In genomic region chr10:75404023-75404334, GRCh38 we compare ENCODE assay signal across 8 cellular contexts. TPM values are rescaled to one million over a fixed set of nuclear protein-coding genes. Genes with fewer than 3 reads are reported as not detected.
DNase-seq lines count a peak whose midpoint lies in the region; ATAC-seq and TF ChIP-seq lines count a peak whose summit lies in the region.

No MANE protein-coding gene starts in this region.

- H3K36me3 ChIP-seq in duodenal mucosa (ENCODE audit: control insufficient read depth in 1 of 2, insufficient read depth in 2 of 2, low read length in 2 of 2) = no peaks in the 10 kb centered on the region

- H3K4me1 ChIP-seq in duodenal mucosa (ENCODE audit: control insufficient read depth in 1 of 2, insufficient read depth in 2 of 2, low read length in 2 of 2) = peaks cover 10 to 15% of the 10 kb centered on the region in 2 donors

- H3K27me3 Mint-ChIP-seq in naive thymus-derived CD8-positive, alpha-beta T cell = peaks cover 22 to 72% (median 51%) of the 10 kb centered on the region in 5 donors

- H3K9ac ChIP-seq in duodenal mucosa (ENCODE audit: low read depth in 1 of 2, low read length in 2 of 2) = peak overlapping the region; percentile 59 to 72

- H3K27me3 ChIP-seq in duodenal mucosa (ENCODE audit: control insufficient read depth in 1 of 2, insufficient read depth in 2 of 2, low read length in 2 of 2) = peaks cover 0 to 6% of the 10 kb centered on the region in 2 donors

- peak overlapping the region in 1 of 10 donors; percentile 22 for H3K27ac Mint-ChIP-seq in naive thymus-derived CD8-positive, alpha-beta T cell

- H3K9me3 ChIP-seq in duodenal mucosa (ENCODE audit: control insufficient read depth in 1 of 2, low read length in 2 of 2) = no peaks in the 10 kb centered on the region

- POLR2A ChIA-PET in naive thymus-derived CD8-positive, alpha-beta T cell (lab: Charles Lee) = no interaction called here

- H3K27ac ChIP-seq in duodenal mucosa (ENCODE audit: low read depth, low read length) = peak overlapping the region; percentile 70

- H3K9me3 Mint-ChIP-seq in naive thymus-derived CD8-positive, alpha-beta T cell = peaks cover 0 to 8% (median 0%) of the 10 kb centered on the region in 9 donors

- peaks cover 12 to 47% (median 43%) of the 10 kb centered on the region in 4 donors for H3K4me1 Mint-ChIP-seq in naive thymus-derived CD8-positive, alpha-beta T cell

- H3K4me3 ChIP-seq in AG09309 (ENCODE audit: control insufficient read depth, low read depth, low read length) (peak overlapping the region; percentile 90), duodenal mucosa (ENCODE audit: low read depth in 1 of 2, low read length in 2 of 2) (peak overlapping the region; percentile 92 to 97)

- peaks cover 1 to 7% (median 4%) of the 10 kb centered on the region in 3 donors for H3K36me3 Mint-ChIP-seq in naive thymus-derived CD8-positive, alpha-beta T cell

- no peak for TF ChIP-seq CTCF in AG09309 (IDR thresholded peaks at IDR 0.05; ENCODE audit: control insufficient read depth, insufficient read depth, low read depth, low read length, missing control alignments)

- peak overlapping the region in 9 of 10 donors; percentile 40 to 82 (median 64) for H3K4me3 Mint-ChIP-seq in naive thymus-derived CD8-positive, alpha-beta T cell

- ATAC-seq in naive thymus-derived CD8-positive, alpha-beta T cell = no peak
- ATAC-seq in GM18502 (IDR thresholded peaks at IDR 0.05; ENCODE audit: poor library complexity, unreplicated experiment) (no peak), sciatic nerve (no peak), HG03571 (IDR thresholded peaks at IDR 0.05; ENCODE audit: unreplicated experiment) (no peak)

- DNase-seq in AG09309 (ENCODE audit: low read depth) (no peak), HT-29 (ENCODE audit: low spot score) (peak; percentile 20), Ammon's horn (ENCODE audit: low spot score) (no peak), sciatic nerve (ENCODE audit: low spot score) (no peak)
- DNase-seq in naive thymus-derived CD8-positive, alpha-beta T cell = no peak

- intact Hi-C loops in sciatic nerve (cut with DNase I) = loop anchor here (5.0 kb wide), 1 partner anchor 633 kb away; no protein-coding TSS in a partner anchor

RNA-seq across cellular contexts. Expression of gene ZNF503, which starts 2.4 kb away (rescaled TPM):
- total RNA-seq in HT-29 (2014; rRNA removed; shearing (Covaris generic)) = 4.6 and 8.8 TPM in 2 replicates
- under 1 TPM; 0.11 to 0.13 TPM for total RNA-seq in naive thymus-derived CD8-positive, alpha-beta T cell
- polyA plus RNA-seq in naive thymus-derived CD8-positive, alpha-beta T cell = not detected
- total RNA-seq in sciatic nerve = 30.2 TPM

RNA-seq across cellular contexts. Expression of gene LRMDA, which starts 27.4 kb away (rescaled TPM):
- not detected in 2 replicates for total RNA-seq in HT-29 (2014; rRNA removed; shearing (Covaris generic))
- total RNA-seq in naive thymus-derived CD8-positive, alpha-beta T cell = not detected
- not detected for polyA plus RNA-seq in naive thymus-derived CD8-positive, alpha-beta T cell
- 16.6 TPM for total RNA-seq in sciatic nerve

Comparison
In these comparisons a context has a peak if more than half of its experiments do, and no peak if none do; other contexts are left out.
1. RNA of gene LRMDA, which starts 27.4 kb away (total RNA-seq): 16.6 TPM in sciatic nerve (single experiment); not detected in HT-29 and not detected in naive thymus-derived CD8-positive, alpha-beta T cell; every median in the first group is over 10 times any median in the second.